Comparison of ENCODE assay signal across 28 cellular contexts in genomic region chr11:47451436-47451835, GRCh38. TPM values are rescaled to one million over a fixed set of nuclear protein-coding genes. Genes with fewer than 3 reads are reported as not detected.
"Had no signal": no experiment of that assay in that cellular context is flagged by ENCODE, and none has a peak within 500 bp of the region (broad histone marks: within the 10 kb centered on the region; RNA-seq: fewer than 3 reads in every experiment).

No MANE protein-coding gene starts in this region.

- H3K4me2 ChIP-seq: neural progenitor cell, smooth muscle cell had no signal

- H3K36me3 ChIP-seq: neural progenitor cell, ovary, spleen, suprapubic skin, tibial artery, transverse colon, upper lobe of right lung, uterus had no signal

- H2AFZ ChIP-seq: neural progenitor cell, parathyroid adenoma had no signal

- H3K27me3 ChIP-seq: neural progenitor cell, ovary, spleen, suprapubic skin, testis, tibial artery, transverse colon, upper lobe of right lung, uterus had no signal

- H3K4me3 ChIP-seq: neural progenitor cell, ovary, psoas muscle, skin epidermis, smooth muscle cell, spleen, suprapubic skin, testis, tibial artery, transverse colon, upper lobe of right lung, uterus had no signal

- DNase-seq: natural killer cell; occipital lobe; ovary; right cardiac atrium; spleen; stimulated activated CD4-positive, alpha-beta T cell treated with anti-CD3 and anti-CD28 coated beads, Interleukin-12 subunit alpha, Interleukin-12 subunit beta, amount 100 ng/mL, for 4 hours; stimulated activated CD4-positive, alpha-beta T cell treated with anti-CD3 and anti-CD28 coated beads, Interleukin-1b, Interleukin-23, amount 100 ng/mL, for 48 hours; stimulated activated CD4-positive, alpha-beta T cell treated with anti-CD3 and anti-CD28 coated beads, Interleukin-4, amount 100 ng/mL, for 1 hour; stimulated activated CD4-positive, alpha-beta T cell treated with anti-CD3 and anti-CD28 coated beads, Interleukin-4, amount 100 ng/mL, for 4 hours; stimulated activated CD8-positive, alpha-beta memory T cell treated with anti-CD3 and anti-CD28 coated beads, Interleukin-4, amount 100 ng/mL, for 48 hours; stimulated activated naive CD4-positive, alpha-beta T cell; stimulated activated naive CD8-positive, alpha-beta T cell treated with anti-CD3 and anti-CD28 coated beads, Interleukin-15, amount 100 ng/mL, for 72 hours; stimulated activated naive CD8-positive, alpha-beta T cell treated with anti-CD3 and anti-CD28 coated beads, Interleukin-15, Interleukin-2, amounts not matched to agents 100 U/mL and 50 U/mL, for 24 hours; substantia nigra; testis; tibial artery; transverse colon; upper lobe of right lung; uterus had no signal

- H3K9me3 ChIP-seq: ovary, psoas muscle, spleen, suprapubic skin, testis, tibial artery, transverse colon, upper lobe of right lung, uterus had no signal

- H3K27ac ChIP-seq: neural progenitor cell, ovary, parathyroid adenoma, psoas muscle, skin epidermis, spleen, suprapubic skin, testis, tibial artery, transverse colon, upper lobe of right lung, uterus had no signal

- H3K79me2 ChIP-seq: parathyroid adenoma had no signal

- ATAC-seq: natural killer cell; psoas muscle; right cardiac atrium; sciatic nerve; stimulated activated memory B cell treated with anti-CD40 and anti-IgM and Interleukin-4, amounts not matched to agents 10 μg/mL and 1 μg/mL and 100 μg/mL, for 72 hours; stimulated activated naive CD8-positive, alpha-beta T cell treated with anti-CD3 and anti-CD28 coated beads, Interleukin-15, amount 100 ng/mL, for 72 hours; stimulated activated naive CD8-positive, alpha-beta T cell treated with anti-CD3 and anti-CD28 coated beads, Interleukin-15, Interleukin-2, amounts not matched to agents 100 U/mL and 50 U/mL, for 24 hours; upper lobe of right lung had no signal

- H3K9ac ChIP-seq: neural progenitor cell, parathyroid adenoma had no signal

- H3K4me1 ChIP-seq: neural progenitor cell, parathyroid adenoma, suprapubic skin, tibial artery, upper lobe of right lung, uterus had no signal

RNA-seq across cellular contexts. Expression of gene RAPSN, which starts 2.5 kb away (rescaled TPM):
- total RNA-seq: occipital lobe, smooth muscle cell, transverse colon had no signal
- polyA plus RNA-seq: neural cell had no signal
